1 cellular context compared by ENCODE assay signal in the genomic region with DNA sequence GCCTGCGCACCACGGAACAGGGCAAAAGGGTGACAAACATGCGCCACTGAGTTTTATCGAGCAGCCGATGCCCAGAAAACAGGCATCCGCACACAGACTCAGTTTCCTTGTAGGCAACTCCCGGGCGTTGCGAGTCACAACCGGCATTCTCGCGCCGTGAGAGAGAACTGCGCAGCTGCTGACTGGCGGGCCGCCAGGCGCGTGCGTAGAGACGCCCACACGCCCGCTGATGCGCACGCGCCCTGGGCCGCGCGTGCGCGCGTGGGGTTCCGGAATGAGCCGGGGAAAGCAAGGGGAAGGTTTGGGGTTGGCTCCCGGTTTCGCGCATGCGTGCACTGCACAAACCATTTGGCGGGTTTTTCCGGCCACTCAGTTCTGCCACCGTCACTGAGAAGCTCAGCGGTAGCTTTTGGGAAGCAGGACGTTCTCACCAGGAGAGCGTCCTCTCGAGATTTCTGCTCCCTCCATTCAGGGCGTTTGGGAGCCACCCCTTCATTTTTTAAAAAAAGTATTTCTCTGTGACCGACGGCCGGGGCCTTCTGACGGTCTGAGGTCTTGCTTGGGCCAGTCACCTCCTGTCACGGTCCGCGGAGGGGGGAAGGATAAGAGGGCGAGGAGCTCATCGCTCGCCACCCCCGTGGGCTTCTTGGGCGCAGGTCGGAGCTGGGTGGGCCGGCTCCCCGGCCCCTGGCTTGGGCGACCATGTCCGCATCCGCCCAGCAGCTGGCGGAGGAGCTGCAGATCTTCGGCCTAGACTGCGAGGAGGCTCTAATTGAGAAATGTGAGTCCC.
A peak's percentile ranks its signal among the peaks of the same experiment; 100 is the strongest.
TF ChIP-seq lines count a peak whose summit lies in the region.

POLA2 (plus strand) TSS at position 372 of the 790 bp plus-strand sequence; CDS start at position 703, 331 bp downstream.

TF ChIP-seq in HepG2, 621 proteins besides CTCF, POLR2A, EP300 and RAD21 (continued from another document and continues in another):
- TF ChIP-seq SKI (IDR thresholded peaks at IDR 0.05; ENCODE audit: partially characterized antibody) (no peak), ZBTB3 (CRISPR knock-in tag; IDR thresholded peaks at IDR 0.05; ENCODE audit: borderline replicate concordance, low read depth) (peak; percentile 64), ZNF577 (CRISPR knock-in tag; IDR thresholded peaks at IDR 0.05; ENCODE audit: borderline replicate concordance, low read depth) (no peak), ZNF512B (CRISPR knock-in tag; IDR thresholded peaks at IDR 0.05; ENCODE audit: borderline replicate concordance) (0 out of 2 replicates have a peak, but pooled peaks have one; percentile 22), CENPT (CRISPR knock-in tag; IDR thresholded peaks at IDR 0.05; ENCODE audit: low read depth) (no peak), TFE3 (CRISPR knock-in tag; IDR thresholded peaks at IDR 0.05) (no peak), MATR3 (CRISPR knock-in tag; IDR thresholded peaks at IDR 0.05) (no peak), ZNF451 (CRISPR knock-in tag; IDR thresholded peaks at IDR 0.05) (0 out of 2 replicates have a peak, but pooled peaks have one; percentile 46), NFIB (CRISPR knock-in tag; IDR thresholded peaks at IDR 0.05; ENCODE audit: borderline replicate concordance) (no peak), RBFOX2 (IDR thresholded peaks at IDR 0.05; ENCODE audit: low read depth, low read length) (peak; percentile 88), ZNF484 (CRISPR knock-in tag; IDR thresholded peaks at IDR 0.05; ENCODE audit: borderline replicate concordance, low read depth) (no peak), KLF6 (CRISPR knock-in tag; IDR thresholded peaks at IDR 0.05) (no peak), ZMYM4 (CRISPR knock-in tag; IDR thresholded peaks at IDR 0.05) (no peak), RFX5 (IDR thresholded peaks at IDR 0.05; ENCODE audit: low read depth, low read length) (no peak), NCOA1 (CRISPR knock-in tag; IDR thresholded peaks at IDR 0.05) (no peak), KAT8 (CRISPR knock-in tag; IDR thresholded peaks at IDR 0.05) (peak; percentile 84), JDP2 (CRISPR knock-in tag; IDR thresholded peaks at IDR 0.05; ENCODE audit: borderline replicate concordance) (no peak), ZNF749 (CRISPR knock-in tag; IDR thresholded peaks at IDR 0.05; ENCODE audit: borderline replicate concordance) (no peak), DMAP1 (CRISPR knock-in tag; IDR thresholded peaks at IDR 0.05) (peak; percentile 66; the same call in 1 of the 2 replicates), POLR2AphosphoS2 (IDR thresholded peaks at IDR 0.05; ENCODE audit: low read depth, low read length) (no peak), ZBTB1 (CRISPR knock-in tag; IDR thresholded peaks at IDR 0.05; ENCODE audit: borderline replicate concordance) (no peak), STAT5B (CRISPR knock-in tag; IDR thresholded peaks at IDR 0.05) (no peak), HBP1 (CRISPR knock-in tag; IDR thresholded peaks at IDR 0.05; ENCODE audit: low read depth) (peak; percentile 78; the same call in 1 of the 2 replicates), PAF1 (CRISPR knock-in tag; IDR thresholded peaks at IDR 0.05) (no peak), AHR (CRISPR knock-in tag; IDR thresholded peaks at IDR 0.05) (no peak), HOXA3 (CRISPR knock-in tag; IDR thresholded peaks at IDR 0.05) (no peak), ZIK1 (CRISPR knock-in tag; IDR thresholded peaks at IDR 0.05; ENCODE audit: borderline replicate concordance, low read depth) (no peak), ZFP37 (CRISPR knock-in tag; IDR thresholded peaks at IDR 0.05; ENCODE audit: borderline replicate concordance) (no peak), ZBTB42 (CRISPR knock-in tag; IDR thresholded peaks at IDR 0.05) (0 out of 2 replicates have a peak, but pooled peaks have one; percentile 35), NR2F1 (CRISPR knock-in tag; IDR thresholded peaks at IDR 0.05) (no peak), ZNF878 (CRISPR knock-in tag; IDR thresholded peaks at IDR 0.05) (peak; percentile 77; the same call in 1 of the 2 replicates), GTF2F1 (IDR thresholded peaks at IDR 0.05; ENCODE audit: low read length) (no peak), ZNF720 (CRISPR knock-in tag; IDR thresholded peaks at IDR 0.05) (no peak), ZSCAN12 (CRISPR knock-in tag; IDR thresholded peaks at IDR 0.05) (no peak), POGZ (CRISPR knock-in tag; IDR thresholded peaks at IDR 0.05) (0 out of 2 replicates have a peak, but pooled peaks have one; percentile 26), GATA4 (IDR thresholded peaks at IDR 0.05; ENCODE audit: borderline replicate concordance, low read depth) (no peak), ZBTB38 (CRISPR knock-in tag; IDR thresholded peaks at IDR 0.05) (no peak; the same call in 1 of the 2 replicates), ZFP1 (CRISPR knock-in tag; IDR thresholded peaks at IDR 0.05) (no peak), KLF15 (CRISPR knock-in tag; IDR thresholded peaks at IDR 0.05; ENCODE audit: borderline replicate concordance) (no peak), ZMAT5 (CRISPR knock-in tag; IDR thresholded peaks at IDR 0.05; ENCODE audit: borderline replicate concordance, low read depth) (no peak), ZNF678 (CRISPR knock-in tag; IDR thresholded peaks at IDR 0.05) (0 out of 2 replicates have a peak, but pooled peaks have one; percentile 28), PITX1 (CRISPR knock-in tag; IDR thresholded peaks at IDR 0.05) (no peak), KMT2B (CRISPR knock-in tag; IDR thresholded peaks at IDR 0.05) (peak; percentile 70), ZNF143 (CRISPR knock-in tag; IDR thresholded peaks at IDR 0.05) (no peak), ZNF547 (CRISPR knock-in tag; IDR thresholded peaks at IDR 0.05) (peak; percentile 87), GABPA (IDR thresholded peaks at IDR 0.05; ENCODE audit: low read depth, low read length) (no peak), GABPA (CRISPR knock-in tag; IDR thresholded peaks at IDR 0.05; ENCODE audit: low read depth) (0 out of 2 replicates have a peak, but pooled peaks have one; percentile 3), MAZ (IDR thresholded peaks at IDR 0.05; ENCODE audit: borderline replicate concordance, low read depth, low read length) (no peak), MAZ (CRISPR knock-in tag; IDR thresholded peaks at IDR 0.05; ENCODE audit: low read depth) (peak; percentile 35; the same call in 1 of the 2 replicates), HIVEP1 (CRISPR knock-in tag; IDR thresholded peaks at IDR 0.05) (no peak)
- TF ChIP-seq, protein P1, sequence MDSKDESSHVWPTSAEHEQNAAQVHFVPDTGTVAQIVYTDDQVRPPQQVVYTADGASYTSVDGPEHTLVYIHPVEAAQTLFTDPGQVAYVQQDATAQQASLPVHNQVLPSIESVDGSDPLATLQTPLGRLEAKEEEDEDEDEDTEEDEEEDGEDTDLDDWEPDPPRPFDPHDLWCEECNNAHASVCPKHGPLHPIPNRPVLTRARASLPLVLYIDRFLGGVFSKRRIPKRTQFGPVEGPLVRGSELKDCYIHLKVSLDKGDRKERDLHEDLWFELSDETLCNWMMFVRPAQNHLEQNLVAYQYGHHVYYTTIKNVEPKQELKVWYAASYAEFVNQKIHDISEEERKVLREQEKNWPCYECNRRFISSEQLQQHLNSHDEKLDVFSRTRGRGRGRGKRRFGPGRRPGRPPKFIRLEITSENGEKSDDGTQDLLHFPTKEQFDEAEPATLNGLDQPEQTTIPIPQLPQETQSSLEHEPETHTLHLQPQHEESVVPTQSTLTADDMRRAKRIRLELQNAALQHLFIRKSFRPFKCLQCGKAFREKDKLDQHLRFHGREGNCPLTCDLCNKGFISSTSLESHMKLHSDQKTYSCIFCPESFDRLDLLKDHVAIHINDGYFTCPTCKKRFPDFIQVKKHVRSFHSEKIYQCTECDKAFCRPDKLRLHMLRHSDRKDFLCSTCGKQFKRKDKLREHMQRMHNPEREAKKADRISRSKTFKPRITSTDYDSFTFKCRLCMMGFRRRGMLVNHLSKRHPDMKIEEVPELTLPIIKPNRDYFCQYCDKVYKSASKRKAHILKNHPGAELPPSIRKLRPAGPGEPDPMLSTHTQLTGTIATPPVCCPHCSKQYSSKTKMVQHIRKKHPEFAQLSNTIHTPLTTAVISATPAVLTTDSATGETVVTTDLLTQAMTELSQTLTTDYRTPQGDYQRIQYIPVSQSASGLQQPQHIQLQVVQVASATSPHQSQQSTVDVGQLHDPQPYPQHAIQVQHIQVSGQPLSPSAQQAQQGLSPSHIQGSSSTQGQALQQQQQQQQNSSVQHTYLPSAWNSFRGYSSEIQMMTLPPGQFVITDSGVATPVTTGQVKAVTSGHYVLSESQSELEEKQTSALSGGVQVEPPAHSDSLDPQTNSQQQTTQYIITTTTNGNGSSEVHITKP (CRISPR knock-in tag; IDR thresholded peaks at IDR 0.05; ENCODE audit: low read depth): peak; percentile 23; the same call in 1 of the 2 replicates
- TF ChIP-seq, protein P2, sequence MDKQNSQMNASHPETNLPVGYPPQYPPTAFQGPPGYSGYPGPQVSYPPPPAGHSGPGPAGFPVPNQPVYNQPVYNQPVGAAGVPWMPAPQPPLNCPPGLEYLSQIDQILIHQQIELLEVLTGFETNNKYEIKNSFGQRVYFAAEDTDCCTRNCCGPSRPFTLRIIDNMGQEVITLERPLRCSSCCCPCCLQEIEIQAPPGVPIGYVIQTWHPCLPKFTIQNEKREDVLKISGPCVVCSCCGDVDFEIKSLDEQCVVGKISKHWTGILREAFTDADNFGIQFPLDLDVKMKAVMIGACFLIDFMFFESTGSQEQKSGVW (CRISPR knock-in tag; IDR thresholded peaks at IDR 0.05; ENCODE audit: borderline replicate concordance): no peak
- TF ChIP-seq, protein P3, sequence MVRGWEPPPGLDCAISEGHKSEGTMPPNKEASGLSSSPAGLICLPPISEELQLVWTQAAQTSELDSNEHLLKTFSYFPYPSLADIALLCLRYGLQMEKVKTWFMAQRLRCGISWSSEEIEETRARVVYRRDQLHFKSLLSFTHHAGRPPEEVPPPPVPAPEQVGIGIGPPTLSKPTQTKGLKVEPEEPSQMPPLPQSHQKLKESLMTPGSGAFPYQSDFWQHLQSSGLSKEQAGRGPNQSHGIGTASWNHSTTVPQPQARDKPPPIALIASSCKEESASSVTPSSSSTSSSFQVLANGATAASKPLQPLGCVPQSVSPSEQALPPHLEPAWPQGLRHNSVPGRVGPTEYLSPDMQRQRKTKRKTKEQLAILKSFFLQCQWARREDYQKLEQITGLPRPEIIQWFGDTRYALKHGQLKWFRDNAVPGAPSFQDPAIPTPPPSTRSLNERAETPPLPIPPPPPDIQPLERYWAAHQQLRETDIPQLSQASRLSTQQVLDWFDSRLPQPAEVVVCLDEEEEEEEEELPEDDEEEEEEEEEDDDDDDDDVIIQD (CRISPR knock-in tag; IDR thresholded peaks at IDR 0.05; ENCODE audit: low read depth): no peak
- TF ChIP-seq, protein P4, sequence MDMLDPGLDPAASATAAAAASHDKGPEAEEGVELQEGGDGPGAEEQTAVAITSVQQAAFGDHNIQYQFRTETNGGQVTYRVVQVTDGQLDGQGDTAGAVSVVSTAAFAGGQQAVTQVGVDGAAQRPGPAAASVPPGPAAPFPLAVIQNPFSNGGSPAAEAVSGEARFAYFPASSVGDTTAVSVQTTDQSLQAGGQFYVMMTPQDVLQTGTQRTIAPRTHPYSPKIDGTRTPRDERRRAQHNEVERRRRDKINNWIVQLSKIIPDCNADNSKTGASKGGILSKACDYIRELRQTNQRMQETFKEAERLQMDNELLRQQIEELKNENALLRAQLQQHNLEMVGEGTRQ (IDR thresholded peaks at IDR 0.05; ENCODE audit: low read depth, low read length): no peak
- TF ChIP-seq, protein P4 (CRISPR knock-in tag; IDR thresholded peaks at IDR 0.05; ENCODE audit: borderline replicate concordance): no peak
